9 cellular contexts compared by ENCODE assay signal in the genomic region with DNA sequence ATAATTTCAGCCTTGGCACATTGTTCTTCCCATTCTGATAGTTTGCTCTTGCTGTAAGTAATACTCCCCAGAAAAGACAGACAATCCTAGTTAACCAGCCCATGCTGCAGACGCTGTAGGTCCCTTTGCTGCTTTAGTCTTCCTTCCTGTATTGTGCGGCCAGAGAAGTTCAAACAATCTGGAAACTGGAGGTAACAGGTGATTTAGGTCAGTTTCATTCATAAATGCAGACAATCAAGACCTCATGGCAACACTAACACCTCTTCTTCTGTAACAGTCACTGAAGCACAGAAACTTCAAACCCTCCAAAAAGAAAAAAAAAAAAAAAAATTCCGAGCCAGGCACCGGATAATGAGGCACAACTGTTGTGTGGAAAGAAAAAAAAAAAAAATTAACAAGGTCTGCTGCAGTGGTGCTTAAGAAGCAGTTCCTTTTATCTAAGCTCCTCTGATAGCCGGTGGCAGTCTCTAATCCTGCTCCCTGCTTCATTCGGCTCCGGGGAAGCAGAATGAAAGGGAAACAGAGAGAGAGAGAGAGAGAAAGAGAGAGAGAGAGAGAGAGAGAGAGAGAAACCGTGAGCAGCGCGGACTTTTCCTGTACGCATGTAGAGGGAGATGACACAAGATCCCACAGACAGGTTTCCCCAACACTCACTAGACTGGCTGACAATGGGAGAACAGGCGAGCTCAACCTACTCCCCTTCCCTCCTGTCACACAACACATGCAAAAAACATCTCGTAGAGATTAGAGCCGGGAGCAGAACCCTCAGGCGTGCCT. TPM values are rescaled to one million over a fixed set of nuclear protein-coding genes. Genes with fewer than 3 reads are reported as not detected.
DNase-seq lines count a peak whose midpoint lies in the region; ATAC-seq and TF ChIP-seq lines count a peak whose summit lies in the region.
"Had no signal": no experiment of that assay in that cellular context is flagged by ENCODE, and none has a peak within 500 bp of the region (broad histone marks: within the 10 kb centered on the region; RNA-seq: fewer than 3 reads in every experiment).

SEMA3A (minus strand) TSS at position 306 of the 777 bp plus-strand sequence; CDS start at position 103, 203 bp downstream.

- ATAC-seq in esophagus mucosa: peak; percentile 32
- ATAC-seq in HG03108 (IDR thresholded peaks at IDR 0.05; ENCODE audit: unreplicated experiment): no peak

- peak within 1 kb of the TSS; percentile 22 to 38 for H3K27ac ChIP-seq in mucosa of rectum (ENCODE audit: low read depth in 2 of 2, low read length in 2 of 2)

- H3K36me3 Mint-ChIP-seq in type B pancreatic cell: no peaks in the 10 kb centered on the region

- H3K4me1 Mint-ChIP-seq in type B pancreatic cell (ENCODE audit: unreplicated experiment): peaks cover 25% of the 10 kb centered on the region

- peak within 1 kb of the TSS; percentile 90 for H3K27ac Mint-ChIP-seq in type B pancreatic cell

- DNase-seq in NCI-H2081 (lab: John Stamatoyannopoulos, UW): peak; percentile 21 to 62
- DNase-seq in NCI-H2081 treated with DMSO at 0.1 percent for 48 hours (lab: John Stamatoyannopoulos, UW): no peak
- peak; percentile 73 for DNase-seq in NCI-H1092 treated with DMSO at 0.1 percent for 48 hours (lab: John Stamatoyannopoulos, UW)
- DNase-seq in activated CD4-positive, alpha-beta T cell treated with anti-CD3 and anti-CD28 coated beads for 48 hours: peak; percentile 14
- no peak for DNase-seq in type B pancreatic cell (ENCODE audit: extremely low spot score, unreplicated experiment)

- H3K9ac ChIP-seq in mucosa of rectum (ENCODE audit: low read depth in 1 of 2, low read length in 2 of 2): peak within 1 kb of the TSS; percentile 33 to 49

- H3K4me3 ChIP-seq in mucosa of rectum (ENCODE audit: low read length in 2 of 2): peak within 1 kb of the TSS; percentile 64 to 78

- no peaks in the 10 kb centered on the region for H3K27me3 ChIP-seq in mucosa of rectum (ENCODE audit: control insufficient read depth in 2 of 2, insufficient read depth in 2 of 2, low read length in 2 of 2)
- H3K27me3 ChIP-seq: BLaER1 treated with 17β-estradiol and CSF1 and Interleukin-3, amounts not matched to agents 10 nM and 100 nM had no signal

- H3K4me3 Mint-ChIP-seq in type B pancreatic cell: peak within 1 kb of the TSS; percentile 97

- H3K9me3 Mint-ChIP-seq in type B pancreatic cell: no peaks in the 10 kb centered on the region

- H3K27me3 Mint-ChIP-seq in type B pancreatic cell: peaks cover 10% of the 10 kb centered on the region

- no peaks in the 10 kb centered on the region for H3K36me3 ChIP-seq in mucosa of rectum (ENCODE audit: control insufficient read depth in 2 of 2, insufficient read depth in 2 of 2, low read length in 2 of 2)
- H3K36me3 ChIP-seq: BLaER1 treated with 17β-estradiol and CSF1 and Interleukin-3, amounts not matched to agents 10 nM and 100 nM had no signal

- H3K4me1 ChIP-seq in mucosa of rectum (ENCODE audit: control insufficient read depth in 2 of 2, insufficient read depth in 2 of 2, low read length in 2 of 2): no peaks in the 10 kb centered on the region

- no peaks in the 10 kb centered on the region for H3K9me3 ChIP-seq in mucosa of rectum (ENCODE audit: control insufficient read depth in 2 of 2, low read length in 2 of 2)
- H3K9me3 ChIP-seq: BLaER1 treated with 17β-estradiol and CSF1 and Interleukin-3, amounts not matched to agents 10 nM and 100 nM had no signal

- no peak for TF ChIP-seq CTCF in type B pancreatic cell (conservative IDR thresholded peaks at IDR 0.05)

RNA-seq across cellular contexts. Expression of gene SEMA3A, which starts in this region (rescaled TPM):
- total RNA-seq in esophagus mucosa (0.56 TPM), type B pancreatic cell (ENCODE audit: low replicate concordance) (28.2 and 77.1 TPM in 2 replicates)

Comparison
In these comparisons a context has a peak if more than half of its experiments do, and no peak if none do; other contexts are left out.
1. RNA of gene SEMA3A (total RNA-seq): 28.2 to 77.1 TPM in type B pancreatic cell; 0.56 TPM in esophagus mucosa (single experiment); every median in the first group is over 10 times any median in the second.
2. DNase-seq: peak in NCI-H2081 (2 of 2), NCI-H1092 treated with DMSO at 0.1 percent for 48 hours (single experiment) and activated CD4-positive, alpha-beta T cell treated with anti-CD3 and anti-CD28 coated beads for 48 hours (single experiment); none in NCI-H2081 treated with DMSO at 0.1 percent for 48 hours (single experiment) and type B pancreatic cell (single experiment).
3. Peak in ATAC-seq in esophagus mucosa; RNA of the gene not detected or under 1 TPM.